Comparison of ENCODE assay signal across 9 cellular contexts in genomic region chr22:17562906-17563870, GRCh38. TPM values are rescaled to one million over a fixed set of nuclear protein-coding genes. Genes with fewer than 3 reads are reported as not detected.
A peak's percentile ranks its signal among the peaks of the same experiment; 100 is the strongest.
DNase-seq lines count a peak whose midpoint lies in the region; ATAC-seq and TF ChIP-seq lines count a peak whose summit lies in the region.
"Had no signal": no experiment of that assay in that cellular context is flagged by ENCODE, and none has a peak within 500 bp of the region (broad histone marks: within the 10 kb centered on the region; RNA-seq: fewer than 3 reads in every experiment).

Gene SLC25A18 (plus strand): TSS chr22:17563498. CDS start chr22:17579945, 16,447 bp downstream.

- H3K9me3 Mint-ChIP-seq in MCF 10A (ENCODE audit: unreplicated experiment) (no peaks in the 10 kb centered on the region), nephron progenitor cell (peaks cover 22% of the 10 kb centered on the region)
- H3K9me3 Mint-ChIP-seq in activated T-cell treated with anti-CD3 and anti-CD28 coated beads, Interleukin-2, amount 50 U/mL, for 24 hours, result no peaks in the 10 kb centered on the region
- H3K9me3 Mint-ChIP-seq in effector memory CD8-positive, alpha-beta T cell, result no peaks in the 10 kb centered on the region

- H3K4me1 Mint-ChIP-seq in MCF 10A (ENCODE audit: insufficient read depth, unreplicated experiment), result peaks cover 11% of the 10 kb centered on the region
- peaks cover 22% of the 10 kb centered on the region for H3K4me1 Mint-ChIP-seq in nephron progenitor cell
- no peaks in the 10 kb centered on the region for H3K4me1 Mint-ChIP-seq in activated T-cell treated with anti-CD3 and anti-CD28 coated beads, Interleukin-2, amount 50 U/mL, for 24 hours (ENCODE audit: low read depth)
- H3K4me1 Mint-ChIP-seq in effector memory CD8-positive, alpha-beta T cell (ENCODE audit: low read depth in 2 of 2), result no peaks in the 10 kb centered on the region

- H3K27me3 ChIP-seq in breast epithelium (no peaks in the 10 kb centered on the region), aorta (ENCODE audit: control insufficient read depth in 1 of 2, insufficient read depth in 2 of 2, low read length in 1 of 2) (no peaks in the 10 kb centered on the region)

- CTCF ChIA-PET in MCF 10A (lab: Yijun Ruan, JAX), result interaction anchor here (0.6 to 1.4 kb wide), 3 partner anchors 9 to 178 kb away, joined by 3 to 4 read pairs (median 3); no protein-coding TSS in a partner anchor

- no peak within 1 kb of the TSS for H3K27ac Mint-ChIP-seq in MCF 10A (ENCODE audit: low read depth, unreplicated experiment)
- peak within 1 kb of the TSS; percentile 94 for H3K27ac Mint-ChIP-seq in nephron progenitor cell
- no peak within 1 kb of the TSS for H3K27ac Mint-ChIP-seq in activated T-cell treated with anti-CD3 and anti-CD28 coated beads, Interleukin-2, amount 50 U/mL, for 24 hours
- no peak within 1 kb of the TSS for H3K27ac Mint-ChIP-seq in effector memory CD8-positive, alpha-beta T cell

- H3K36me3 Mint-ChIP-seq in MCF 10A (ENCODE audit: insufficient read depth, unreplicated experiment) (no peaks in the 10 kb centered on the region), nephron progenitor cell (ENCODE audit: low read depth) (peaks cover 39% of the 10 kb centered on the region)
- H3K36me3 Mint-ChIP-seq in activated T-cell treated with anti-CD3 and anti-CD28 coated beads, Interleukin-2, amount 50 U/mL, for 24 hours (ENCODE audit: low read depth), result no peaks in the 10 kb centered on the region
- no peaks in the 10 kb centered on the region for H3K36me3 Mint-ChIP-seq in effector memory CD8-positive, alpha-beta T cell (ENCODE audit: insufficient read depth)

- peak within 1 kb of the TSS; percentile 13 to 27 (median 21) for H3K4me3 ChIP-seq in breast epithelium
- no peak within 1 kb of the TSS for H3K4me3 ChIP-seq in fibroblast of pulmonary artery (replicated peaks; ENCODE audit: low read depth, low read length)
- H3K4me3 ChIP-seq in aorta (ENCODE audit: low read length in 2 of 2), result no peak within 1 kb of the TSS

- H3K4me1 ChIP-seq in breast epithelium (no peaks in the 10 kb centered on the region), aorta (ENCODE audit: control insufficient read depth in 1 of 2, insufficient read depth in 2 of 2, low read length in 2 of 2) (no peaks in the 10 kb centered on the region)

- TF ChIP-seq CTCF in breast epithelium (IDR thresholded peaks at IDR 0.05) (peak in 1 of 3 donors; percentile 11), MCF 10A (IDR thresholded peaks at IDR 0.05; ENCODE audit: unreplicated experiment) (no peak), fibroblast of pulmonary artery (IDR thresholded peaks at IDR 0.05; ENCODE audit: low read length, missing control alignments) (peak; percentile 16), nephron progenitor cell (IDR thresholded peaks at IDR 0.05) (peak; percentile 16)

- WGBS in aorta, 2 donors, result 35 to 38% methylated on average over 17 of the region's 17 CpGs

- H3K9me3 ChIP-seq in breast epithelium, result no peaks in the 10 kb centered on the region
- H3K9me3 ChIP-seq in aorta (ENCODE audit: control insufficient read depth, low read length), result no peaks in the 10 kb centered on the region

- TF ChIP-seq POLR2A in breast epithelium (IDR thresholded peaks at IDR 0.05), result no peak

- H3K36me3 ChIP-seq in breast epithelium, result no peaks in the 10 kb centered on the region
- H3K36me3 ChIP-seq in aorta (ENCODE audit: control insufficient read depth in 1 of 2, insufficient read depth in 2 of 2, low read length in 1 of 2), result no peaks in the 10 kb centered on the region

- intact Hi-C loops in breast epithelium (cut with DNase I; ENCODE audit: low total_unique reads), result no loop called here
- intact Hi-C loops in MCF 10A (cut with micrococcal nuclease), result no loop called here
- intact Hi-C loops in aorta (cut with DNase I), result no loop called here

- BruUV-seq in MCF 10A (replicated peaks; lab: Mats Ljungman, UMichigan), result no TSS peak

- H3K4me3 Mint-ChIP-seq in MCF 10A (ENCODE audit: unreplicated experiment) (no peak within 1 kb of the TSS), nephron progenitor cell (peak within 1 kb of the TSS; percentile 14)
- no peak within 1 kb of the TSS for H3K4me3 Mint-ChIP-seq in activated T-cell treated with anti-CD3 and anti-CD28 coated beads, Interleukin-2, amount 50 U/mL, for 24 hours
- H3K4me3 Mint-ChIP-seq in effector memory CD8-positive, alpha-beta T cell, result no peak within 1 kb of the TSS

- DNase-seq in breast epithelium (ENCODE audit: low spot score in 2 of 2) (no peak), MCF 10A (ENCODE audit: unreplicated experiment) (no peak), fibroblast of pulmonary artery (ENCODE audit: low read depth) (peak; percentile 77), nephron progenitor cell (no peak), aorta (peak in 1 of 2 donors; percentile 67)
- DNase-seq in activated T-cell treated with anti-CD3 and anti-CD28 coated beads, Interleukin-2, amount 50 U/mL, for 24 hours, result no peak
- DNase-seq in effector memory CD8-positive, alpha-beta T cell, result no peak

- peak within 1 kb of the TSS; percentile 68 to 81 for H3K27ac ChIP-seq in breast epithelium
- H3K27ac ChIP-seq in aorta (ENCODE audit: low read depth in 1 of 2, low read length in 2 of 2), result no peak within 1 kb of the TSS

- ATAC-seq in aorta (ENCODE audit: low FRiP score) (peak; percentile 77), HG02759 (IDR thresholded peaks at IDR 0.05; ENCODE audit: unreplicated experiment) (no peak)
- ATAC-seq in effector memory CD8-positive, alpha-beta T cell (replicated peaks), result no peak

- H3K27me3 Mint-ChIP-seq in MCF 10A (ENCODE audit: insufficient read depth, unreplicated experiment) (no peaks in the 10 kb centered on the region), nephron progenitor cell (ENCODE audit: low read depth, poor library complexity) (peaks cover 3% of the 10 kb centered on the region)
- H3K27me3 Mint-ChIP-seq in activated T-cell treated with anti-CD3 and anti-CD28 coated beads, Interleukin-2, amount 50 U/mL, for 24 hours, result peaks cover 6% of the 10 kb centered on the region
- H3K27me3 Mint-ChIP-seq in effector memory CD8-positive, alpha-beta T cell, result peaks cover 23 to 46% of the 10 kb centered on the region in 2 donors

- POLR2A ChIA-PET in MCF 10A (lab: Yijun Ruan, JAX), result interaction anchor here (0.6 to 1.2 kb wide), 3 partner anchors 8 to 465 kb away, joined by 3 to 4 read pairs (median 4); no protein-coding TSS in a partner anchor

RNA-seq across cellular contexts. Expression of gene SLC25A18, which starts in this region (rescaled TPM):
- total RNA-seq in breast epithelium, result 10 to 100 TPM in 2 of 3 donors, 1 to 10 TPM in 1; 6.6 to 18.7 (median 14.7) TPM
- total RNA-seq in MCF 10A (2022), result 0.15 and 0.35 TPM in 2 replicates
- total RNA-seq in aorta, result under 1 TPM; 0.33 to 0.52 TPM
- under 1 TPM in 1 of 2 donors, not detected in 1; 0.18 TPM for polyA plus RNA-seq in aorta
- total RNA-seq: endothelial cell of umbilical vein had no signal
- polyA plus RNA-seq: endothelial cell of umbilical vein had no signal

Comparison
In these comparisons a context has a peak if more than half of its experiments do, and no peak if none do; other contexts are left out.
1. Peak in ATAC-seq in aorta; RNA of the gene not detected or under 1 TPM.
2. H3K27ac ChIP-seq: peak in breast epithelium (2 of 2); none in aorta (0 of 2).
3. H3K4me3 ChIP-seq: peak in breast epithelium (3 of 3); none in fibroblast of pulmonary artery (single experiment) and aorta (0 of 2).